Comparison of ENCODE assay signal across 11 cellular contexts in genomic region chr14:68961781-68962584, GRCh38. TPM values are rescaled to one million over a fixed set of nuclear protein-coding genes. Genes with fewer than 3 reads are reported as not detected.
DNase-seq lines count a peak whose midpoint lies in the region; ATAC-seq and TF ChIP-seq lines count a peak whose summit lies in the region.
"Had no signal": no experiment of that assay in that cellular context is flagged by ENCODE, and none has a peak within 500 bp of the region (broad histone marks: within the 10 kb centered on the region; RNA-seq: fewer than 3 reads in every experiment).

No MANE protein-coding gene starts in this region.

- peak overlapping the region; percentile 57 for H3K27ac ChIP-seq in PC-3 (ENCODE audit: low read length)
- H3K27ac ChIP-seq in esophagus squamous epithelium, result peak overlapping the region in 3 of 4 donors; percentile 53 to 60 (median 58)
- peak overlapping the region in 3 of 8 donors; percentile 2 to 41 (median 33) for H3K27ac ChIP-seq in spleen
- H3K27ac ChIP-seq in lower lobe of right lung, result no peak overlapping the region
- H3K27ac ChIP-seq: 22Rv1, KMS-11 had no signal

- H3F3A ChIP-seq in PC-3 (ENCODE audit: low read length, unreplicated experiment), result no peaks in the 10 kb centered on the region

- POLR2A ChIA-PET in PC-3 (lab: Charles Lee; ENCODE audit: unreplicated experiment), result interaction anchor here (0.6 kb wide), 1 partner anchor 355 kb away, joined by 3 read pairs; no protein-coding TSS in a partner anchor

- peaks cover 100% of the 10 kb centered on the region for H3K79me2 ChIP-seq in PC-3 (ENCODE audit: low read length)

- no peak overlapping the region for H3K4me3 Mint-ChIP-seq in endothelial cell (ENCODE audit: unreplicated experiment)
- H3K4me3 Mint-ChIP-seq: activated CD4-positive, alpha-beta memory T cell treated with anti-CD3 and anti-CD28 coated beads, Interleukin-2, amount 10 ng/mL, durations not matched to agents 7 days and 5 days had no signal

- peaks cover 51% of the 10 kb centered on the region for H3K36me3 ChIP-seq in PC-3 (ENCODE audit: low read depth, low read length)
- no peaks in the 10 kb centered on the region for H3K36me3 ChIP-seq in esophagus squamous epithelium
- H3K36me3 ChIP-seq in spleen, result peaks cover 0 to 3% (median 0%) of the 10 kb centered on the region in 6 donors
- no peaks in the 10 kb centered on the region for H3K36me3 ChIP-seq in lower lobe of right lung

- intact Hi-C loops in PC-3 (cut with micrococcal nuclease) (no loop called here), esophagus squamous epithelium (cut with DNase I) (no loop called here), spleen (cut with DNase I; ENCODE audit: low total_unique reads) (no loop called here), lower lobe of right lung (cut with DNase I) (no loop called here)

- TF ChIP-seq CTCF in PC-3 (conservative IDR thresholded peaks at IDR 0.05; ENCODE audit: low read depth, low read length) (no peak), esophagus squamous epithelium (IDR thresholded peaks at IDR 0.05) (no peak), spleen (IDR thresholded peaks at IDR 0.05 in 8 of 11, conservative IDR thresholded peaks at IDR 0.05 in 3 of 11) (no peak), lower lobe of right lung (IDR thresholded peaks at IDR 0.05) (no peak), endothelial cell (IDR thresholded peaks at IDR 0.05; ENCODE audit: unreplicated experiment) (no peak)

- H3K9me3 Mint-ChIP-seq in endothelial cell (ENCODE audit: unreplicated experiment), result no peaks in the 10 kb centered on the region
- H3K9me3 Mint-ChIP-seq: activated CD4-positive, alpha-beta memory T cell treated with anti-CD3 and anti-CD28 coated beads, Interleukin-2, amount 10 ng/mL, durations not matched to agents 7 days and 5 days had no signal

- peaks cover 100% of the 10 kb centered on the region for H4K20me1 ChIP-seq in PC-3 (ENCODE audit: low read length)

- DNase-seq in DMS 273 (lab: John Stamatoyannopoulos, UW; ENCODE audit: unreplicated experiment), result peak; percentile 59
- DNase-seq in DMS 273 treated with DMSO at 0.1 percent for 48 hours (lab: John Stamatoyannopoulos, UW), result no peak
- peak; percentile 93 for DNase-seq in PC-3
- DNase-seq in esophagus squamous epithelium (lab: John Stamatoyannopoulos, UW), result no peak
- DNase-seq in spleen, result peak; percentile 61
- DNase-seq in lower lobe of right lung, result no peak
- DNase-seq in endothelial cell (ENCODE audit: low spot score), result no peak
- DNase-seq: activated CD4-positive, alpha-beta memory T cell treated with anti-CD3 and anti-CD28 coated beads, Interleukin-2, amount 10 ng/mL, durations not matched to agents 7 days and 5 days had no signal

- peaks cover 51% of the 10 kb centered on the region for H3K4me1 ChIP-seq in PC-3 (ENCODE audit: insufficient read depth, low read length)
- H3K4me1 ChIP-seq in esophagus squamous epithelium, result peaks cover 27 to 83% (median 48%) of the 10 kb centered on the region in 3 donors
- peaks cover 16 to 97% (median 45%) of the 10 kb centered on the region in 6 donors for H3K4me1 ChIP-seq in spleen
- peaks cover 73% of the 10 kb centered on the region for H3K4me1 ChIP-seq in lower lobe of right lung

- ATAC-seq in PC-3, result peak; percentile 70
- no peak for ATAC-seq in HG03432 (IDR thresholded peaks at IDR 0.05; ENCODE audit: unreplicated experiment)
- no peak for ATAC-seq in lower lobe of right lung

- no peak overlapping the region for H2AFZ ChIP-seq in PC-3 (ENCODE audit: low read length)

- H3K9me3 ChIP-seq in PC-3 (ENCODE audit: low read length) (no peaks in the 10 kb centered on the region), esophagus squamous epithelium (no peaks in the 10 kb centered on the region), spleen (no peaks in the 10 kb centered on the region), lower lobe of right lung (no peaks in the 10 kb centered on the region)

- H3K4me3 ChIP-seq in PC-3 (ENCODE audit: low read length) (no peak overlapping the region), esophagus squamous epithelium (no peak overlapping the region), spleen (no peak overlapping the region), lower lobe of right lung (no peak overlapping the region)

- H3K27ac Mint-ChIP-seq in endothelial cell (ENCODE audit: unreplicated experiment), result no peak overlapping the region
- H3K27ac Mint-ChIP-seq: activated CD4-positive, alpha-beta memory T cell treated with anti-CD3 and anti-CD28 coated beads, Interleukin-2, amount 10 ng/mL, durations not matched to agents 7 days and 5 days had no signal

- TF ChIP-seq POLR2A in esophagus squamous epithelium (IDR thresholded peaks at IDR 0.05), result no peak
- no peak for TF ChIP-seq POLR2A in spleen (IDR thresholded peaks at IDR 0.05)

- H3K4me1 Mint-ChIP-seq in endothelial cell (ENCODE audit: unreplicated experiment), result peaks cover 16% of the 10 kb centered on the region

- H3K27me3 ChIP-seq in PC-3 (ENCODE audit: low read length), result no peaks in the 10 kb centered on the region
- H3K27me3 ChIP-seq in esophagus squamous epithelium, result no peaks in the 10 kb centered on the region
- no peaks in the 10 kb centered on the region for H3K27me3 ChIP-seq in spleen (replicated peaks in 1 of 7)
- no peaks in the 10 kb centered on the region for H3K27me3 ChIP-seq in lower lobe of right lung (ENCODE audit: low read depth)

- 0 out of 2 replicates have a peak overlapping the region, but pooled peaks have one; percentile 4 for H3K4me2 ChIP-seq in PC-3 (ENCODE audit: low read length)
- H3K4me2 ChIP-seq: KMS-11 had no signal

- peaks cover 4% of the 10 kb centered on the region for H3K36me3 Mint-ChIP-seq in endothelial cell (ENCODE audit: low read depth, unreplicated experiment)

- H3K9me2 ChIP-seq in PC-3 (replicated peaks; ENCODE audit: low read length), result no peaks in the 10 kb centered on the region

- peaks cover 3% of the 10 kb centered on the region for H3K27me3 Mint-ChIP-seq in endothelial cell (ENCODE audit: unreplicated experiment)
- H3K27me3 Mint-ChIP-seq: activated CD4-positive, alpha-beta memory T cell treated with anti-CD3 and anti-CD28 coated beads, Interleukin-2, amount 10 ng/mL, durations not matched to agents 7 days and 5 days had no signal

- H3K9ac ChIP-seq in PC-3 (ENCODE audit: low read length), result no peak overlapping the region
- H3K9ac ChIP-seq: KMS-11 had no signal

- CTCF ChIA-PET in PC-3 (lab: Charles Lee), result interaction anchor here (1.0 kb wide), 1 partner anchor 145 kb away, joined by 3 read pairs; no protein-coding TSS in a partner anchor

- no TSS peak for BruUV-seq in PC-3 (replicated peaks; lab: Mats Ljungman, UMichigan)

- WGBS in esophagus squamous epithelium, 2 donors, result 40 to 64% methylated on average over 1 to 7 of the region's 16 CpGs
- WGBS in spleen, 5 donors, result 73 to 89% (median 84%) methylated on average over 14 to 16 of the region's 16 CpGs

RNA-seq across cellular contexts. Expression of gene ACTN1, which starts 17.1 kb away (rescaled TPM):
- total RNA-seq in PC-3 (2014; rRNA removed) (303 and 400 TPM in 2 replicates), esophagus squamous epithelium (100 to 1,000 TPM; 118 to 145 (median 131) TPM), spleen (100 to 1,000 TPM in 5 of 7 donors, 10 to 100 TPM in 2; 87.3 to 315 (median 121) TPM), lower lobe of right lung (124 TPM), endothelial cell (ENCODE audit: unreplicated experiment) (130 TPM)
- 10 to 100 TPM; 15.4 to 33.0 (median 26.0) TPM for polyA plus RNA-seq in spleen

Comparison
In these comparisons a context has a peak if more than half of its experiments do, and no peak if none do; other contexts are left out.
1. DNase-seq: peak in DMS 273 (single experiment), PC-3 (single experiment) and spleen (single experiment); none in DMS 273 treated with DMSO at 0.1 percent for 48 hours (single experiment), esophagus squamous epithelium (single experiment), lower lobe of right lung (single experiment) and endothelial cell (single experiment).